In genomic region chr1:171142451-171143121, GRCh38 we compare ENCODE assay signal across 9 cellular contexts. TPM values are rescaled to one million over a fixed set of nuclear protein-coding genes. Genes with fewer than 3 reads are reported as not detected.
A peak's percentile ranks its signal among the peaks of the same experiment; 100 is the strongest.
DNase-seq lines count a peak whose midpoint lies in the region; ATAC-seq and TF ChIP-seq lines count a peak whose summit lies in the region.
"Had no signal": no experiment of that assay in that cellular context is flagged by ENCODE, and none has a peak within 500 bp of the region (broad histone marks: within the 10 kb centered on the region; RNA-seq: fewer than 3 reads in every experiment).

No MANE protein-coding gene starts in this region.

- H3K27me3 Mint-ChIP-seq in WTC11 (ENCODE audit: low read depth): no peaks in the 10 kb centered on the region

- peak; percentile 94 for DNase-seq in H4 (ENCODE audit: low spot score)
- no peak for DNase-seq in WTC11 (ENCODE audit: low spot score)
- peak; percentile 66 for DNase-seq in right atrium auricular region (ENCODE audit: low spot score)
- DNase-seq in HEK293T (ENCODE audit: extremely low spot score): no peak
- DNase-seq in HK-2 (ENCODE audit: unreplicated experiment): no peak
- DNase-seq: activated gamma-delta T cell had no signal

- H3K4me1 ChIP-seq in right atrium auricular region (peaks cover 0 to 60% of the 10 kb centered on the region in 2 donors), stomach smooth muscle (ENCODE audit: control insufficient read depth, insufficient read depth, low read length) (peaks cover 24% of the 10 kb centered on the region)

- no peaks in the 10 kb centered on the region for H3K36me3 Mint-ChIP-seq in WTC11

- peak overlapping the region in 1 of 2 donors; percentile 1 for H3K9ac ChIP-seq in stomach smooth muscle (ENCODE audit: low read length in 2 of 2)

- H3K27ac ChIP-seq in right atrium auricular region: peak overlapping the region; percentile 66 to 80
- peak overlapping the region; percentile 74 for H3K27ac ChIP-seq in stomach smooth muscle (ENCODE audit: low read length)

- POLR2A ChIA-PET in WTC11 (lab: Charles Lee) (no interaction called here), HEK293T (lab: Yijun Ruan, JAX) (no interaction called here)

- ATAC-seq in WTC11 (peak; percentile 70), HG03469 (IDR thresholded peaks at IDR 0.05; ENCODE audit: unreplicated experiment) (no peak), HG02588 (IDR thresholded peaks at IDR 0.05; ENCODE audit: unreplicated experiment) (no peak)

- H3K4me3 ChIP-seq in right atrium auricular region: peak overlapping the region in 1 of 2 donors; percentile 3
- peak overlapping the region in 1 of 2 donors; percentile 41 for H3K4me3 ChIP-seq in stomach smooth muscle (ENCODE audit: low read length in 2 of 2)

- H3K27ac Mint-ChIP-seq in WTC11: peak overlapping the region; percentile 50

- H3K4me1 Mint-ChIP-seq in WTC11: peaks cover 32% of the 10 kb centered on the region

- no peaks in the 10 kb centered on the region for H3K27me3 ChIP-seq in right atrium auricular region
- no peaks in the 10 kb centered on the region for H3K27me3 ChIP-seq in stomach smooth muscle (ENCODE audit: control insufficient read depth in 1 of 2, insufficient read depth in 2 of 2, low read length in 2 of 2)

- CTCF ChIA-PET in WTC11 (lab: Charles Lee) (interaction anchor here (2.3 to 2.9 kb wide), 3 partner anchors 84 to 176 kb away, joined by 10 to 19 read pairs (median 12); partner anchors contain the start of gene FMO4), HEK293T (lab: Yijun Ruan, JAX) (interaction anchor here (0.6 kb wide), 1 partner anchor 351 kb away, joined by 3 read pairs; no protein-coding TSS in a partner anchor)

- H3K9me3 ChIP-seq in right atrium auricular region (no peaks in the 10 kb centered on the region), stomach smooth muscle (ENCODE audit: control insufficient read depth in 2 of 2, low read length in 2 of 2) (no peaks in the 10 kb centered on the region)

- H3K9me3 Mint-ChIP-seq in WTC11: no peaks in the 10 kb centered on the region

- H3K36me3 ChIP-seq in right atrium auricular region (no peaks in the 10 kb centered on the region), stomach smooth muscle (ENCODE audit: control insufficient read depth in 2 of 2, insufficient read depth in 2 of 2, low read length in 2 of 2) (no peaks in the 10 kb centered on the region)

- H3K4me3 Mint-ChIP-seq in WTC11: no peak overlapping the region

- TF ChIP-seq CTCF in WTC11 (IDR thresholded peaks at IDR 0.05) (no peak), right atrium auricular region (IDR thresholded peaks at IDR 0.05) (no peak)

TF ChIP-seq in WTC11, 78 proteins besides CTCF, POLR2A, EP300 and RAD21 (continues in another document):
- TF ChIP-seq ZNF219 (CRISPR knock-in tag; IDR thresholded peaks at IDR 0.05; ENCODE audit: borderline replicate concordance) (no peak), GRHL2 (CRISPR knock-in tag; IDR thresholded peaks at IDR 0.05; ENCODE audit: insufficient replicate concordance, severe bottlenecking) (no peak), ZNF138 (CRISPR knock-in tag; conservative IDR thresholded peaks at IDR 0.05) (no peak), E2F4 (CRISPR knock-in tag; IDR thresholded peaks at IDR 0.05; ENCODE audit: borderline replicate concordance, low read depth) (no peak), TP53 (CRISPR knock-in tag; IDR thresholded peaks at IDR 0.05) (no peak), SMAD3 (CRISPR knock-in tag; IDR thresholded peaks at IDR 0.05; ENCODE audit: borderline replicate concordance) (no peak), CDX4 (CRISPR knock-in tag; IDR thresholded peaks at IDR 0.05; ENCODE audit: borderline replicate concordance) (no peak), MYBL2 (CRISPR knock-in tag; IDR thresholded peaks at IDR 0.05) (no peak)

TF ChIP-seq in HEK293T, 16 proteins besides CTCF, POLR2A, EP300 and RAD21:
- no peak for TF ChIP-seq SP1 (IDR thresholded peaks at IDR 0.05)
- no peak for TF ChIP-seq ELF4 (IDR thresholded peaks at IDR 0.05)
TF ChIP-seq in HEK293T: peak in this region for 0.

RNA-seq across cellular contexts. Expression of gene FMO2, which starts 42.5 kb away (rescaled TPM):
- total RNA-seq in H4 (2014; rRNA removed; shearing (Covaris generic)): not detected in 2 replicates
- total RNA-seq in WTC11 (2021) (0.16 to 0.23 TPM in 2 of 3 replicates, not detected in the other), right atrium auricular region (10 to 100 TPM; 28.4 to 66.6 TPM)

RNA-seq across cellular contexts. Expression of gene FMO3, which starts 51.9 kb away (rescaled TPM):
- 0.35 and 1.1 TPM in 2 replicates for total RNA-seq in H4 (2014; rRNA removed; shearing (Covaris generic))
- total RNA-seq in WTC11 (2021): 0.14 TPM in 1 of 3 replicates, not detected in the others
- total RNA-seq in right atrium auricular region: 1 to 10 TPM; 2.4 TPM

Comparison
In these comparisons a context has a peak if more than half of its experiments do, and no peak if none do; other contexts are left out.
1. DNase-seq: peak in H4 (single experiment) and right atrium auricular region (single experiment); none in WTC11 (single experiment), HEK293T (single experiment) and HK-2 (single experiment).
2. RNA of gene FMO2, which starts 42.5 kb away (total RNA-seq): 28.4 to 66.6 TPM in right atrium auricular region; 0.16 to 0.23 TPM in WTC11 and not detected in H4; every median in the first group is over 10 times any median in the second.